In the genomic region with DNA sequence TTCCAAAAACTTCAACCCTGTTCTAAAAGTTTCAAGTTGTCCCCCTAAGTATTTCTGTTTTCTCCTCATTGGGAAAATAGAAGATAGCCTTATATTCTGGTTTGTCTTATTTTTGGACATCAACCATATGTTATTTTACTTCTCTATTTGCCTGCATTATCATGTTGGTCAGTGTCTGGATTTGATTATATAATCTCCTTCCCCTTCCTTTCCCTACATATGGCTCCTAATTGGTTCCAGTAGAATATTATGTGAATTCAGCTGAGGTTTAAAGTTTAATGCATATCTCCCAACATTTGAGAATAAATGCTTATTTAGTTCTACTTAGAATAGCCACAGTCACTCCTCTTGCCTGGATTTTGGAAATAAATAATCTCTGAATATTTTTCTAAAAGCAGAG, we compare ENCODE assay signal across 20 cellular contexts.
A peak's percentile ranks its signal among the peaks of the same experiment; 100 is the strongest.
DNase-seq lines count a peak whose midpoint lies in the region; ATAC-seq and TF ChIP-seq lines count a peak whose summit lies in the region.
"Had no signal": no experiment of that assay in that cellular context is flagged by ENCODE, and none has a peak within 500 bp of the region (broad histone marks: within the 10 kb centered on the region; RNA-seq: fewer than 3 reads in every experiment).

No MANE protein-coding gene starts in this region.

- H3K27ac ChIP-seq in Karpas-422 (ENCODE audit: low read length) = peak overlapping the region; percentile 25; the same call in 1 of the 2 replicates
- H3K27ac ChIP-seq: A549 had no signal

- 0 out of 2 replicates have a peak, but pooled peaks cover 2% of the 10 kb centered on the region for H4K20me1 ChIP-seq in Karpas-422 (ENCODE audit: insufficient read depth, low read depth, low read length)

- DNase-seq in HFF-Myc (ENCODE audit: extremely low read depth, low read depth) (peak; percentile 11), Karpas-422 (no peak), GDM1 (lab: John Stamatoyannopoulos, UW) (no peak), AG08396 (ENCODE audit: low spot score) (no peak)
- DNase-seq in natural killer cell treated with Interleukin-12 subunit alpha and Interleukin-12 subunit beta and Interleukin-15 and Interleukin-18, amount 100 ng/mL, for 72 hours (ENCODE audit: low spot score) = no peak
- DNase-seq: 8988T; ACHN; C1 segment of cervical spinal cord; Calu3; CD4-positive, alpha-beta memory T cell; COR-L47; DMS53; DMS79 treated with DMSO at 0.1 percent for 48 hours; H9; HFFc6 had no signal

- H3K4me3 Mint-ChIP-seq in nephron = no peak overlapping the region
- no peak overlapping the region for H3K4me3 Mint-ChIP-seq in natural killer cell treated with Interleukin-12 subunit alpha and Interleukin-12 subunit beta and Interleukin-15 and Interleukin-18, amount 100 ng/mL, for 72 hours
- H3K4me3 Mint-ChIP-seq: CD4-positive, alpha-beta memory T cell; GM23338; H9; HFFc6 had no signal

- H3K4me3 ChIP-seq in HFF-Myc (replicated peaks; ENCODE audit: low read depth, low read length) (no peak overlapping the region), Karpas-422 (ENCODE audit: low read length) (no peak overlapping the region)
- H3K4me3 ChIP-seq: A549, GM23338 had no signal

- peaks cover 80% of the 10 kb centered on the region for H3K79me2 ChIP-seq in Karpas-422 (ENCODE audit: low read length)

- H3K27me3 ChIP-seq in Karpas-422 (ENCODE audit: low read length) = no peaks in the 10 kb centered on the region

- H2AFZ ChIP-seq in Karpas-422 (ENCODE audit: low read length) = no peak overlapping the region
- H2AFZ ChIP-seq: GM23338 had no signal

- H3K4me1 Mint-ChIP-seq in nephron = peaks cover 16% of the 10 kb centered on the region
- H3K4me1 Mint-ChIP-seq in natural killer cell treated with Interleukin-12 subunit alpha and Interleukin-12 subunit beta and Interleukin-15 and Interleukin-18, amount 100 ng/mL, for 72 hours (ENCODE audit: low read depth in 2 of 2) = peaks cover 9% of the 10 kb centered on the region in 2 donors

- TF ChIP-seq CTCF in HFF-Myc (IDR thresholded peaks at IDR 0.05; ENCODE audit: low read depth, low read length, missing control alignments) (no peak), nephron (IDR thresholded peaks at IDR 0.05; ENCODE audit: unreplicated experiment in 3 of 3) (no peak)

- H3K9me2 ChIP-seq in Karpas-422 (replicated peaks; ENCODE audit: insufficient read depth, low read length) = no peaks in the 10 kb centered on the region

- no peaks in the 10 kb centered on the region for H3K27me3 Mint-ChIP-seq in nephron (ENCODE audit: low read depth)
- no peaks in the 10 kb centered on the region for H3K27me3 Mint-ChIP-seq in natural killer cell treated with Interleukin-12 subunit alpha and Interleukin-12 subunit beta and Interleukin-15 and Interleukin-18, amount 100 ng/mL, for 72 hours
- H3K27me3 Mint-ChIP-seq: CD4-positive, alpha-beta memory T cell had no signal

- ATAC-seq in SK-N-SH treated with all-trans-retinoic acid at 6 μM for 48 hours = peak; percentile 71
- no peak for ATAC-seq in natural killer cell treated with Interleukin-12 subunit alpha and Interleukin-12 subunit beta and Interleukin-15 and Interleukin-18, amount 100 ng/mL, for 72 hours
- ATAC-seq: A549, GM23338, HCT116 had no signal

- no peaks in the 10 kb centered on the region for H3K9me3 Mint-ChIP-seq in nephron
- H3K9me3 Mint-ChIP-seq in natural killer cell treated with Interleukin-12 subunit alpha and Interleukin-12 subunit beta and Interleukin-15 and Interleukin-18, amount 100 ng/mL, for 72 hours = no peaks in the 10 kb centered on the region
- H3K9me3 Mint-ChIP-seq: CD4-positive, alpha-beta memory T cell; GM23338; H9; HFFc6 had no signal

- peaks cover 29% of the 10 kb centered on the region for H3K36me3 ChIP-seq in Karpas-422 (ENCODE audit: insufficient read depth, low read length)

- no peak overlapping the region for H3K4me2 ChIP-seq in Karpas-422 (ENCODE audit: low read depth, low read length, poor library complexity, severe bottlenecking)
- H3K4me2 ChIP-seq: A549, GM23338 had no signal

- H3K4me1 ChIP-seq in Karpas-422 (ENCODE audit: low read length) = peaks cover 30% of the 10 kb centered on the region

- no peaks in the 10 kb centered on the region for H3K9me3 ChIP-seq in Karpas-422 (ENCODE audit: low read length)
- H3K9me3 ChIP-seq: A549 had no signal

- H3K9ac ChIP-seq in Karpas-422 (ENCODE audit: low read length) = no peak overlapping the region

- peaks cover 22% of the 10 kb centered on the region for H3K36me3 Mint-ChIP-seq in nephron (ENCODE audit: low read depth)
- H3K36me3 Mint-ChIP-seq in natural killer cell treated with Interleukin-12 subunit alpha and Interleukin-12 subunit beta and Interleukin-15 and Interleukin-18, amount 100 ng/mL, for 72 hours = no peaks in the 10 kb centered on the region

- peak overlapping the region in 2 of 3 experiments; percentile 5 to 23 for H3K27ac Mint-ChIP-seq in nephron
- H3K27ac Mint-ChIP-seq in natural killer cell treated with Interleukin-12 subunit alpha and Interleukin-12 subunit beta and Interleukin-15 and Interleukin-18, amount 100 ng/mL, for 72 hours = no peak overlapping the region
- H3K27ac Mint-ChIP-seq: CD4-positive, alpha-beta memory T cell; GM23338; HFFc6 had no signal

TF ChIP-seq in SK-N-SH treated with all-trans-retinoic acid at 6 μM for 48 hours, 23 proteins besides CTCF, POLR2A, EP300 and RAD21:
- TF ChIP-seq RARB (CRISPR knock-in tag; IDR thresholded peaks at IDR 0.05) = no peak
- TF ChIP-seq ISL1 (CRISPR knock-in tag; IDR thresholded peaks at IDR 0.05) = peak; percentile 46
- no peak for TF ChIP-seq OSR1 (CRISPR knock-in tag; IDR thresholded peaks at IDR 0.05)
- TF ChIP-seq, protein P1, sequence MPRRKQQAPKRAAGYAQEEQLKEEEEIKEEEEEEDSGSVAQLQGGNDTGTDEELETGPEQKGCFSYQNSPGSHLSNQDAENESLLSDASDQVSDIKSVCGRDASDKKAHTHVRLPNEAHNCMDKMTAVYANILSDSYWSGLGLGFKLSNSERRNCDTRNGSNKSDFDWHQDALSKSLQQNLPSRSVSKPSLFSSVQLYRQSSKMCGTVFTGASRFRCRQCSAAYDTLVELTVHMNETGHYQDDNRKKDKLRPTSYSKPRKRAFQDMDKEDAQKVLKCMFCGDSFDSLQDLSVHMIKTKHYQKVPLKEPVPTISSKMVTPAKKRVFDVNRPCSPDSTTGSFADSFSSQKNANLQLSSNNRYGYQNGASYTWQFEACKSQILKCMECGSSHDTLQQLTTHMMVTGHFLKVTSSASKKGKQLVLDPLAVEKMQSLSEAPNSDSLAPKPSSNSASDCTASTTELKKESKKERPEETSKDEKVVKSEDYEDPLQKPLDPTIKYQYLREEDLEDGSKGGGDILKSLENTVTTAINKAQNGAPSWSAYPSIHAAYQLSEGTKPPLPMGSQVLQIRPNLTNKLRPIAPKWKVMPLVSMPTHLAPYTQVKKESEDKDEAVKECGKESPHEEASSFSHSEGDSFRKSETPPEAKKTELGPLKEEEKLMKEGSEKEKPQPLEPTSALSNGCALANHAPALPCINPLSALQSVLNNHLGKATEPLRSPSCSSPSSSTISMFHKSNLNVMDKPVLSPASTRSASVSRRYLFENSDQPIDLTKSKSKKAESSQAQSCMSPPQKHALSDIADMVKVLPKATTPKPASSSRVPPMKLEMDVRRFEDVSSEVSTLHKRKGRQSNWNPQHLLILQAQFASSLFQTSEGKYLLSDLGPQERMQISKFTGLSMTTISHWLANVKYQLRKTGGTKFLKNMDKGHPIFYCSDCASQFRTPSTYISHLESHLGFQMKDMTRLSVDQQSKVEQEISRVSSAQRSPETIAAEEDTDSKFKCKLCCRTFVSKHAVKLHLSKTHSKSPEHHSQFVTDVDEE (CRISPR knock-in tag; IDR thresholded peaks at IDR 0.05) = peak; percentile 90
- peak; percentile 63; the same call in 1 of the 2 replicates for TF ChIP-seq SNAI2 (CRISPR knock-in tag; IDR thresholded peaks at IDR 0.05)
- 0 out of 2 replicates have a peak, but pooled peaks have one; percentile 13 for TF ChIP-seq ZFP30 (CRISPR knock-in tag; IDR thresholded peaks at IDR 0.05)
- peak; percentile 43 for TF ChIP-seq ZNF70 (CRISPR knock-in tag; IDR thresholded peaks at IDR 0.05)
- no peak for TF ChIP-seq ZC3H10 (CRISPR knock-in tag; IDR thresholded peaks at IDR 0.05)
- TF ChIP-seq, protein P2, sequence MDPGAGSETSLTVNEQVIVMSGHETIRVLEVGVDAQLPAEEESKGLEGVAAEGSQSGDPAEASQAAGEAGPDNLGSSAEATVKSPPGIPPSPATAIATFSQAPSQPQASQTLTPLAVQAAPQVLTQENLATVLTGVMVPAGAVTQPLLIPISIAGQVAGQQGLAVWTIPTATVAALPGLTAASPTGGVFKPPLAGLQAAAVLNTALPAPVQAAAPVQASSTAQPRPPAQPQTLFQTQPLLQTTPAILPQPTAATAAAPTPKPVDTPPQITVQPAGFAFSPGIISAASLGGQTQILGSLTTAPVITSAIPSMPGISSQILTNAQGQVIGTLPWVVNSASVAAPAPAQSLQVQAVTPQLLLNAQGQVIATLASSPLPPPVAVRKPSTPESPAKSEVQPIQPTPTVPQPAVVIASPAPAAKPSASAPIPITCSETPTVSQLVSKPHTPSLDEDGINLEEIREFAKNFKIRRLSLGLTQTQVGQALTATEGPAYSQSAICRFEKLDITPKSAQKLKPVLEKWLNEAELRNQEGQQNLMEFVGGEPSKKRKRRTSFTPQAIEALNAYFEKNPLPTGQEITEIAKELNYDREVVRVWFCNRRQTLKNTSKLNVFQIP (CRISPR knock-in tag; IDR thresholded peaks at IDR 0.05; ENCODE audit: borderline replicate concordance, low read depth) = no peak
- no peak for TF ChIP-seq GLIS3 (CRISPR knock-in tag; IDR thresholded peaks at IDR 0.05)
- TF ChIP-seq ZNF8 (CRISPR knock-in tag; IDR thresholded peaks at IDR 0.05) = no peak
- peak; percentile 99 for TF ChIP-seq TCF4 (CRISPR knock-in tag; IDR thresholded peaks at IDR 0.05; ENCODE audit: borderline replicate concordance)
- TF ChIP-seq, protein P3, sequence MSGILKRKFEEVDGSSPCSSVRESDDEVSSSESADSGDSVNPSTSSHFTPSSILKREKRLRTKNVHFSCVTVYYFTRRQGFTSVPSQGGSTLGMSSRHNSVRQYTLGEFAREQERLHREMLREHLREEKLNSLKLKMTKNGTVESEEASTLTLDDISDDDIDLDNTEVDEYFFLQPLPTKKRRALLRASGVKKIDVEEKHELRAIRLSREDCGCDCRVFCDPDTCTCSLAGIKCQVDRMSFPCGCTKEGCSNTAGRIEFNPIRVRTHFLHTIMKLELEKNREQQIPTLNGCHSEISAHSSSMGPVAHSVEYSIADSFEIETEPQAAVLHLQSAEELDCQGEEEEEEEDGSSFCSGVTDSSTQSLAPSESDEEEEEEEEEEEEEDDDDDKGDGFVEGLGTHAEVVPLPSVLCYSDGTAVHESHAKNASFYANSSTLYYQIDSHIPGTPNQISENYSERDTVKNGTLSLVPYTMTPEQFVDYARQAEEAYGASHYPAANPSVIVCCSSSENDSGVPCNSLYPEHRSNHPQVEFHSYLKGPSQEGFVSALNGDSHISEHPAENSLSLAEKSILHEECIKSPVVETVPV (CRISPR knock-in tag; IDR thresholded peaks at IDR 0.05) = peak; percentile 81; the same call in 1 of the 2 replicates
- TF ChIP-seq ZFP3 (CRISPR knock-in tag; IDR thresholded peaks at IDR 0.05) = no peak
- no peak for TF ChIP-seq ARNTL (CRISPR knock-in tag; IDR thresholded peaks at IDR 0.05; ENCODE audit: borderline replicate concordance, low read depth)
- no peak for TF ChIP-seq TOX (CRISPR knock-in tag; IDR thresholded peaks at IDR 0.05; ENCODE audit: borderline replicate concordance)
TF ChIP-seq in SK-N-SH treated with all-trans-retinoic acid at 6 μM for 48 hours: peak in this region for 7.

Comparison
In these comparisons a context has a peak if more than half of its experiments do, and no peak if none do; other contexts are left out.
1. H3K27ac Mint-ChIP-seq: peak in nephron (2 of 3); none in natural killer cell treated with Interleukin-12 subunit alpha and Interleukin-12 subunit beta and Interleukin-15 and Interleukin-18, amount 100 ng/mL, for 72 hours (0 of 2).